ENCODE assay signal across 9 cellular contexts in the genomic region with DNA sequence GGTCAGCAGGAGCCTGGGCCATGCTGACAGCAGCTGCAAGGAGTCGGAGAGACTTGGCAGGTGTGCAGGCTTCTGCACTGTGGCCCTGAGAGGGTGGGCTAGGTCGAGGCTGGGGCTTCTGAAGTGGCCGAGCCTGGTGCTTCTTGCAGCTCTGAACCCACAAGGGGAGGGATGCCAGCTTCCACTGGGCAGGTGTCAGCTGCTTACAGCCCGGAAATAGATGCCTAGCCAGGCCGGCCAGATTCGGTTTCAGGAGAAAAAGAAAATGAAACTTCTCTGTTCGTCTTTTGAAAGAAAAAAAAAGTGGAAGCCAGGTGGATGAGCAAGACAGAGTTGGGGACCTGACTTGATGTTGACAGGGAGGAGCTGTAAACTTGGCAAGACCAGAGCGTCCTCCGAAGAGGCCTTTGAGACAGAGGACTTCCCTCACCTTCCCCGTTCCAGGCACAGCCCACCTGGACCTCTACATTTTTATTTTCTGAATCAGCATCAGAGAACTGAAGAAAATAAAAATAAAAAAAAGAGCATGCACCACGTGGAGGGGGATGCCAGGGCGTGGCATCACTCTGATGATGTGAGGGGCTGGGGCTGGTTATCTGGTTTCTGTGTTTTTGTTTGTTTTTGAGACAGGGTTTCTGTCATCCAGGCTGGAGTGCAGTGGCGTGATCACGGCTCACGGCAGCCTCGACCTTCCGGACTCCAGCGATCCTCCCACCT. TPM values are rescaled to one million over a fixed set of nuclear protein-coding genes. Genes with fewer than 3 reads are reported as not detected.
DNase-seq lines count a peak whose midpoint lies in the region; ATAC-seq and TF ChIP-seq lines count a peak whose summit lies in the region.
"Had no signal": no experiment of that assay in that cellular context is flagged by ENCODE, and none has a peak within 500 bp of the region (broad histone marks: within the 10 kb centered on the region; RNA-seq: fewer than 3 reads in every experiment).

A gene with protein sequence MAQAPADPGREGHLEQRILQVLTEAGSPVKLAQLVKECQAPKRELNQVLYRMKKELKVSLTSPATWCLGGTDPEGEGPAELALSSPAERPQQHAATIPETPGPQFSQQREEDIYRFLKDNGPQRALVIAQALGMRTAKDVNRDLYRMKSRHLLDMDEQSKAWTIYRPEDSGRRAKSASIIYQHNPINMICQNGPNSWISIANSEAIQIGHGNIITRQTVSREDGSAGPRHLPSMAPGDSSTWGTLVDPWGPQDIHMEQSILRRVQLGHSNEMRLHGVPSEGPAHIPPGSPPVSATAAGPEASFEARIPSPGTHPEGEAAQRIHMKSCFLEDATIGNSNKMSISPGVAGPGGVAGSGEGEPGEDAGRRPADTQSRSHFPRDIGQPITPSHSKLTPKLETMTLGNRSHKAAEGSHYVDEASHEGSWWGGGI (minus strand): TSS at position 153 of the 717 bp plus-strand sequence. CDS start 131 bp downstream, at position 22.

- DNase-seq in stimulated activated CD4-positive, alpha-beta T cell treated with anti-CD3 and anti-CD28 coated beads, Interleukin-15, amount 100 ng/mL, for 24 hours, result peak; percentile 62
- DNase-seq in stimulated activated CD4-positive, alpha-beta T cell treated with anti-CD3 and anti-CD28 coated beads, Interleukin-12 subunit alpha, Interleukin-12 subunit beta, amount 100 ng/mL, for 4 hours, result no peak
- DNase-seq in T-helper 9 cell (peak; percentile 30), EL (no peak), SKM-1 (lab: John Stamatoyannopoulos, UW; ENCODE audit: unreplicated experiment) (no peak), NCI-H526 treated with DMSO at 0.1 percent for 48 hours (lab: John Stamatoyannopoulos, UW) (no peak)

- H3K27ac ChIP-seq in liver (ENCODE audit: low read depth in 1 of 2, low read length in 2 of 2), result peak within 1 kb of the TSS; percentile 10 to 39

- ATAC-seq in HG03060 (IDR thresholded peaks at IDR 0.05; ENCODE audit: low read depth, unreplicated experiment), result peak; percentile 31

- no peak for TF ChIP-seq RAD21 in liver (IDR thresholded peaks at IDR 0.05)

- no peaks in the 10 kb centered on the region for H3K27me3 ChIP-seq in liver (ENCODE audit: control insufficient read depth in 4 of 4, insufficient read depth in 4 of 4, low read length in 3 of 4)

- no peak within 1 kb of the TSS for H3K4me3 ChIP-seq in liver (ENCODE audit: low read depth in 1 of 3, low read length in 3 of 3)

- peaks cover 0 to 10% (median 7%) of the 10 kb centered on the region in 4 donors for H3K9me3 ChIP-seq in liver (ENCODE audit: control insufficient read depth in 4 of 4, low read length in 3 of 4)

- H3K4me1 ChIP-seq in liver (ENCODE audit: control insufficient read depth in 4 of 4, insufficient read depth in 4 of 4, low read length in 3 of 4), result no peaks in the 10 kb centered on the region

- no peak for TF ChIP-seq CTCF in liver (IDR thresholded peaks at IDR 0.05; ENCODE audit: low read depth, low read length, missing input control)

- no peak within 1 kb of the TSS for H3K9ac ChIP-seq in liver (ENCODE audit: low read depth in 1 of 2, low read length in 2 of 2)

- no peaks in the 10 kb centered on the region for H3K36me3 ChIP-seq in liver (ENCODE audit: control insufficient read depth in 4 of 4, insufficient read depth in 3 of 4, low read depth in 1 of 4, low read length in 3 of 4)

- WGBS in liver, result 55% methylated on average over 18 of the region's 18 CpGs

TF ChIP-seq in liver, 16 proteins besides CTCF, POLR2A, EP300 and RAD21:
- TF ChIP-seq YY1 (IDR thresholded peaks at IDR 0.05) (no peak), NR2F2 (IDR thresholded peaks at IDR 0.05) (no peak), EGR1 (IDR thresholded peaks at IDR 0.05; ENCODE audit: low read depth in 2 of 2) (no peak), JUND (IDR thresholded peaks at IDR 0.05) (no peak), SP1 (IDR thresholded peaks at IDR 0.05) (no peak), RXRA (IDR thresholded peaks at IDR 0.05) (no peak), GABPA (IDR thresholded peaks at IDR 0.05 in 1 of 2, conservative IDR thresholded peaks at IDR 0.05 in 1 of 2) (no peak), TAF1 (conservative IDR thresholded peaks at IDR 0.05) (no peak), HNF4A (conservative IDR thresholded peaks at IDR 0.05) (no peak), HNF4G (IDR thresholded peaks at IDR 0.05) (no peak), FOXA2 (IDR thresholded peaks at IDR 0.05) (no peak), FOXA1 (IDR thresholded peaks at IDR 0.05) (no peak)
- TF ChIP-seq, protein P1, sequence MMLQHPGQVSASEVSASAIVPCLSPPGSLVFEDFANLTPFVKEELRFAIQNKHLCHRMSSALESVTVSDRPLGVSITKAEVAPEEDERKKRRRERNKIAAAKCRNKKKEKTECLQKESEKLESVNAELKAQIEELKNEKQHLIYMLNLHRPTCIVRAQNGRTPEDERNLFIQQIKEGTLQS (IDR thresholded peaks at IDR 0.05), result no peak
- TF ChIP-seq, protein P2, sequence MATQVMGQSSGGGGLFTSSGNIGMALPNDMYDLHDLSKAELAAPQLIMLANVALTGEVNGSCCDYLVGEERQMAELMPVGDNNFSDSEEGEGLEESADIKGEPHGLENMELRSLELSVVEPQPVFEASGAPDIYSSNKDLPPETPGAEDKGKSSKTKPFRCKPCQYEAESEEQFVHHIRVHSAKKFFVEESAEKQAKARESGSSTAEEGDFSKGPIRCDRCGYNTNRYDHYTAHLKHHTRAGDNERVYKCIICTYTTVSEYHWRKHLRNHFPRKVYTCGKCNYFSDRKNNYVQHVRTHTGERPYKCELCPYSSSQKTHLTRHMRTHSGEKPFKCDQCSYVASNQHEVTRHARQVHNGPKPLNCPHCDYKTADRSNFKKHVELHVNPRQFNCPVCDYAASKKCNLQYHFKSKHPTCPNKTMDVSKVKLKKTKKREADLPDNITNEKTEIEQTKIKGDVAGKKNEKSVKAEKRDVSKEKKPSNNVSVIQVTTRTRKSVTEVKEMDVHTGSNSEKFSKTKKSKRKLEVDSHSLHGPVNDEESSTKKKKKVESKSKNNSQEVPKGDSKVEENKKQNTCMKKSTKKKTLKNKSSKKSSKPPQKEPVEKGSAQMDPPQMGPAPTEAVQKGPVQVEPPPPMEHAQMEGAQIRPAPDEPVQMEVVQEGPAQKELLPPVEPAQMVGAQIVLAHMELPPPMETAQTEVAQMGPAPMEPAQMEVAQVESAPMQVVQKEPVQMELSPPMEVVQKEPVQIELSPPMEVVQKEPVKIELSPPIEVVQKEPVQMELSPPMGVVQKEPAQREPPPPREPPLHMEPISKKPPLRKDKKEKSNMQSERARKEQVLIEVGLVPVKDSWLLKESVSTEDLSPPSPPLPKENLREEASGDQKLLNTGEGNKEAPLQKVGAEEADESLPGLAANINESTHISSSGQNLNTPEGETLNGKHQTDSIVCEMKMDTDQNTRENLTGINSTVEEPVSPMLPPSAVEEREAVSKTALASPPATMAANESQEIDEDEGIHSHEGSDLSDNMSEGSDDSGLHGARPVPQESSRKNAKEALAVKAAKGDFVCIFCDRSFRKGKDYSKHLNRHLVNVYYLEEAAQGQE (IDR thresholded peaks at IDR 0.05), result no peak
- TF ChIP-seq, protein P3, sequence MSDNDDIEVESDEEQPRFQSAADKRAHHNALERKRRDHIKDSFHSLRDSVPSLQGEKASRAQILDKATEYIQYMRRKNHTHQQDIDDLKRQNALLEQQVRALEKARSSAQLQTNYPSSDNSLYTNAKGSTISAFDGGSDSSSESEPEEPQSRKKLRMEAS (IDR thresholded peaks at IDR 0.05), result no peak
- TF ChIP-seq, protein P4, sequence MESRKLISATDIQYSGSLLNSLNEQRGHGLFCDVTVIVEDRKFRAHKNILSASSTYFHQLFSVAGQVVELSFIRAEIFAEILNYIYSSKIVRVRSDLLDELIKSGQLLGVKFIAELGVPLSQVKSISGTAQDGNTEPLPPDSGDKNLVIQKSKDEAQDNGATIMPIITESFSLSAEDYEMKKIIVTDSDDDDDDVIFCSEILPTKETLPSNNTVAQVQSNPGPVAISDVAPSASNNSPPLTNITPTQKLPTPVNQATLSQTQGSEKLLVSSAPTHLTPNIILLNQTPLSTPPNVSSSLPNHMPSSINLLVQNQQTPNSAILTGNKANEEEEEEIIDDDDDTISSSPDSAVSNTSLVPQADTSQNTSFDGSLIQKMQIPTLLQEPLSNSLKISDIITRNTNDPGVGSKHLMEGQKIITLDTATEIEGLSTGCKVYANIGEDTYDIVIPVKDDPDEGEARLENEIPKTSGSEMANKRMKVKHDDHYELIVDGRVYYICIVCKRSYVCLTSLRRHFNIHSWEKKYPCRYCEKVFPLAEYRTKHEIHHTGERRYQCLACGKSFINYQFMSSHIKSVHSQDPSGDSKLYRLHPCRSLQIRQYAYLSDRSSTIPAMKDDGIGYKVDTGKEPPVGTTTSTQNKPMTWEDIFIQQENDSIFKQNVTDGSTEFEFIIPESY (IDR thresholded peaks at IDR 0.05), result no peak

RNA-seq across cellular contexts. Expression of the gene that starts here (rescaled TPM):
- total RNA-seq in liver, result under 1 TPM; 0.14 to 0.42 TPM
- polyA plus RNA-seq in liver, result under 1 TPM; 0.06 to 0.13 TPM
- total RNA-seq: pulmonary artery endothelial cell had no signal

Comparison
In these comparisons a context has a peak if more than half of its experiments do, and no peak if none do; other contexts are left out.
1. DNase-seq: peak in stimulated activated CD4-positive, alpha-beta T cell treated with anti-CD3 and anti-CD28 coated beads, Interleukin-15, amount 100 ng/mL, for 24 hours (single experiment) and T-helper 9 cell (single experiment); none in stimulated activated CD4-positive, alpha-beta T cell treated with anti-CD3 and anti-CD28 coated beads, Interleukin-12 subunit alpha, Interleukin-12 subunit beta, amount 100 ng/mL, for 4 hours (single experiment), EL (single experiment), SKM-1 (single experiment) and NCI-H526 treated with DMSO at 0.1 percent for 48 hours (single experiment).